Comparison of ENCODE assay signal across 16 cellular contexts in the genomic region with DNA sequence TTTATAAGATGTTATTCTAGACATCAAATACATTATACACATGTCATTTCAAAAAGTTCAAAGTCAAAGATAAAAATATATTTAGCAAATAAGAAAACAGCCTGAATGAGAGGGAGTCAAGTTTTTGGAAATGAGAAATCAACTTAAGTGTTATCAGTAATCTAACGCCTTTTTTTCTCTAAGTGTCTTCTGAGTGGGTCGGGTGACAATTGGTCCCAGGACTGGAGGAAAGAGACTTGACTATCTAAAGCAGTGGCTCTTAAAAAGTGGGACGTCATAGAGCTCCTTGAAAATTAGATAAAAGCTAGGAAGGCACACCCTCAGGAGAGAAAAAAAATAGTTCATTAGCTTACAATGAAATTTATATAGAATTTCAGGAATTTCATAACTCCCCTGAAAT.
DNase-seq lines count a peak whose midpoint lies in the region; ATAC-seq and TF ChIP-seq lines count a peak whose summit lies in the region.
"Had no signal": no experiment of that assay in that cellular context is flagged by ENCODE, and none has a peak within 500 bp of the region (broad histone marks: within the 10 kb centered on the region; RNA-seq: fewer than 3 reads in every experiment).

No MANE protein-coding gene starts in this region.

- peaks cover 8% of the 10 kb centered on the region for H3K9me3 Mint-ChIP-seq in stimulated activated naive CD8-positive, alpha-beta T cell treated with anti-CD3 and anti-CD28 coated beads, Interleukin-15, Interleukin-2, amounts not matched to agents 100 ng/mL and 50 ng/mL, for 24 hours
- no peaks in the 10 kb centered on the region for H3K9me3 Mint-ChIP-seq in stimulated activated naive CD8-positive, alpha-beta T cell treated with anti-CD3 and anti-CD28 coated beads, Interleukin-15, amount 100 ng/mL, for 72 hours
- no peaks in the 10 kb centered on the region for H3K9me3 Mint-ChIP-seq in activated naive CD8-positive, alpha-beta T cell (ENCODE audit: low read depth)
- H3K9me3 Mint-ChIP-seq in mesothelial cell of epicardium: peaks cover 24% of the 10 kb centered on the region

- no peak for DNase-seq in stimulated activated naive CD8-positive, alpha-beta T cell treated with anti-CD3 and anti-CD28 coated beads, Interleukin-15, amount 100 ng/mL, for 72 hours
- DNase-seq in mesothelial cell of epicardium (ENCODE audit: low spot score in 2 of 2, unreplicated experiment in 2 of 2): no peak
- no peak for DNase-seq in AG08395 (ENCODE audit: low spot score)
- no peak for DNase-seq in stimulated activated naive CD4-positive, alpha-beta T cell treated with Interleukin-2 at 50 U/mL for 16 hours (lab: John Stamatoyannopoulos, UW)
- DNase-seq: activated CD4-positive, alpha-beta T cell treated with anti-CD3 and anti-CD28 coated beads, Interleukin-2, amount 50 U/mL, for 48 hours; activated naive CD4-positive, alpha-beta T cell; brain microvascular endothelial cell; DMS 273 treated with DMSO at 0.1 percent for 48 hours; NCI-H1417 treated with DMSO at 0.1 percent for 48 hours; pancreas; Right ventricle myocardium superior; stimulated activated naive CD8-positive, alpha-beta T cell treated with anti-CD3 and anti-CD28 coated beads, Interleukin-15, Interleukin-2, amounts not matched to agents 100 U/mL and 50 U/mL, for 24 hours had no signal

- peak overlapping the region; percentile 68 for H3K27ac Mint-ChIP-seq in stimulated activated naive CD8-positive, alpha-beta T cell treated with anti-CD3 and anti-CD28 coated beads, Interleukin-15, Interleukin-2, amounts not matched to agents 100 ng/mL and 50 ng/mL, for 24 hours
- no peak overlapping the region for H3K27ac Mint-ChIP-seq in stimulated activated naive CD8-positive, alpha-beta T cell treated with anti-CD3 and anti-CD28 coated beads, Interleukin-15, amount 100 ng/mL, for 72 hours
- H3K27ac Mint-ChIP-seq in activated naive CD8-positive, alpha-beta T cell: peak overlapping the region; percentile 30
- H3K27ac Mint-ChIP-seq in mesothelial cell of epicardium: peak overlapping the region; percentile 87

- TF ChIP-seq CTCF in mesothelial cell of epicardium (IDR thresholded peaks at IDR 0.05; ENCODE audit: unreplicated experiment): no peak

- H3K27me3 Mint-ChIP-seq in stimulated activated naive CD8-positive, alpha-beta T cell treated with anti-CD3 and anti-CD28 coated beads, Interleukin-15, Interleukin-2, amounts not matched to agents 100 ng/mL and 50 ng/mL, for 24 hours: no peaks in the 10 kb centered on the region
- no peaks in the 10 kb centered on the region for H3K27me3 Mint-ChIP-seq in stimulated activated naive CD8-positive, alpha-beta T cell treated with anti-CD3 and anti-CD28 coated beads, Interleukin-15, amount 100 ng/mL, for 72 hours
- no peaks in the 10 kb centered on the region for H3K27me3 Mint-ChIP-seq in activated naive CD8-positive, alpha-beta T cell
- no peaks in the 10 kb centered on the region for H3K27me3 Mint-ChIP-seq in mesothelial cell of epicardium (ENCODE audit: low read depth)

- H3K36me3 Mint-ChIP-seq in stimulated activated naive CD8-positive, alpha-beta T cell treated with anti-CD3 and anti-CD28 coated beads, Interleukin-15, Interleukin-2, amounts not matched to agents 100 ng/mL and 50 ng/mL, for 24 hours (ENCODE audit: low read depth): peaks cover 3% of the 10 kb centered on the region
- no peaks in the 10 kb centered on the region for H3K36me3 Mint-ChIP-seq in activated naive CD8-positive, alpha-beta T cell
- peaks cover 7% of the 10 kb centered on the region for H3K36me3 Mint-ChIP-seq in mesothelial cell of epicardium

- no peak for ATAC-seq in stimulated activated naive CD8-positive, alpha-beta T cell treated with anti-CD3 and anti-CD28 coated beads, Interleukin-15, amount 100 ng/mL, for 72 hours
- no peak for ATAC-seq in GM21619 (IDR thresholded peaks at IDR 0.05; ENCODE audit: unreplicated experiment)
- no peak for ATAC-seq in GM21529 (IDR thresholded peaks at IDR 0.05; ENCODE audit: unreplicated experiment)
- ATAC-seq: pancreas; stimulated activated naive CD8-positive, alpha-beta T cell treated with anti-CD3 and anti-CD28 coated beads, Interleukin-15, Interleukin-2, amounts not matched to agents 100 U/mL and 50 U/mL, for 24 hours had no signal

- H3K4me1 Mint-ChIP-seq in stimulated activated naive CD8-positive, alpha-beta T cell treated with anti-CD3 and anti-CD28 coated beads, Interleukin-15, Interleukin-2, amounts not matched to agents 100 ng/mL and 50 ng/mL, for 24 hours (ENCODE audit: low read depth): peaks cover 52% of the 10 kb centered on the region
- H3K4me1 Mint-ChIP-seq in stimulated activated naive CD8-positive, alpha-beta T cell treated with anti-CD3 and anti-CD28 coated beads, Interleukin-15, amount 100 ng/mL, for 72 hours: peaks cover 60% of the 10 kb centered on the region
- H3K4me1 Mint-ChIP-seq in activated naive CD8-positive, alpha-beta T cell (ENCODE audit: low read depth): peaks cover 29% of the 10 kb centered on the region
- peaks cover 49% of the 10 kb centered on the region for H3K4me1 Mint-ChIP-seq in mesothelial cell of epicardium

- peak overlapping the region; percentile 28 for H3K4me3 Mint-ChIP-seq in stimulated activated naive CD8-positive, alpha-beta T cell treated with anti-CD3 and anti-CD28 coated beads, Interleukin-15, Interleukin-2, amounts not matched to agents 100 ng/mL and 50 ng/mL, for 24 hours
- peak overlapping the region in 1 of 2 donors; percentile 42 for H3K4me3 Mint-ChIP-seq in stimulated activated naive CD8-positive, alpha-beta T cell treated with anti-CD3 and anti-CD28 coated beads, Interleukin-15, amount 100 ng/mL, for 72 hours
- H3K4me3 Mint-ChIP-seq in activated naive CD8-positive, alpha-beta T cell: no peak overlapping the region
- H3K4me3 Mint-ChIP-seq in mesothelial cell of epicardium: no peak overlapping the region

Comparison
In these comparisons a context has a peak if more than half of its experiments do, and no peak if none do; other contexts are left out.
1. H3K27ac Mint-ChIP-seq: peak in stimulated activated naive CD8-positive, alpha-beta T cell treated with anti-CD3 and anti-CD28 coated beads, Interleukin-15, Interleukin-2, amounts not matched to agents 100 ng/mL and 50 ng/mL, for 24 hours (single experiment), activated naive CD8-positive, alpha-beta T cell (single experiment) and mesothelial cell of epicardium (single experiment); none in stimulated activated naive CD8-positive, alpha-beta T cell treated with anti-CD3 and anti-CD28 coated beads, Interleukin-15, amount 100 ng/mL, for 72 hours (0 of 2).